10 cellular contexts compared by ENCODE assay signal in genomic region chr3:47444103-47444502, GRCh38. TPM values are rescaled to one million over a fixed set of nuclear protein-coding genes. Genes with fewer than 3 reads are reported as not detected.
DNase-seq lines count a peak whose midpoint lies in the region; ATAC-seq and TF ChIP-seq lines count a peak whose summit lies in the region.
"Had no signal": no experiment of that assay in that cellular context is flagged by ENCODE, and none has a peak within 500 bp of the region (broad histone marks: within the 10 kb centered on the region; RNA-seq: fewer than 3 reads in every experiment).

No MANE protein-coding gene starts in this region.

- no peak overlapping the region for H3K4me3 ChIP-seq in breast epithelium
- no peak overlapping the region for H3K4me3 ChIP-seq in right lobe of liver
- H3K4me3 ChIP-seq in subcutaneous abdominal adipose tissue (ENCODE audit: low read depth in 1 of 5, low read length in 5 of 5), result no peak overlapping the region
- H3K4me3 ChIP-seq in lower leg skin (ENCODE audit: low read depth, poor library complexity, severe bottlenecking), result no peak overlapping the region
- H3K4me3 ChIP-seq: K562 had no signal

- peak overlapping the region; percentile 49 for H3K27ac Mint-ChIP-seq in activated CD4-positive, alpha-beta memory T cell treated with anti-CD3 and anti-CD28 coated beads for 36 hours
- no peak overlapping the region for H3K27ac Mint-ChIP-seq in activated CD4-positive, alpha-beta memory T cell treated with anti-CD3 and anti-CD28 coated beads, Interleukin-2, amount 10 ng/mL, durations not matched to agents 7 days and 5 days

- POLR2A ChIA-PET in activated CD4-positive, alpha-beta memory T cell treated with anti-CD3 and anti-CD28 coated beads for 36 hours (lab: Charles Lee), result no interaction called here
- POLR2A ChIA-PET in activated CD4-positive, alpha-beta memory T cell treated with anti-CD3 and anti-CD28 coated beads, Interleukin-2, amount 10 ng/mL, durations not matched to agents 7 days and 5 days (lab: Charles Lee), result no interaction called here

- no peaks in the 10 kb centered on the region for H3K9me3 Mint-ChIP-seq in activated CD4-positive, alpha-beta memory T cell treated with anti-CD3 and anti-CD28 coated beads for 36 hours
- H3K9me3 Mint-ChIP-seq in activated CD4-positive, alpha-beta memory T cell treated with anti-CD3 and anti-CD28 coated beads, Interleukin-2, amount 10 ng/mL, durations not matched to agents 7 days and 5 days, result peaks cover 5% of the 10 kb centered on the region

- TF ChIP-seq CTCF in breast epithelium (IDR thresholded peaks at IDR 0.05), result no peak
- TF ChIP-seq CTCF in right lobe of liver (IDR thresholded peaks at IDR 0.05), result no peak
- TF ChIP-seq CTCF in lower leg skin (IDR thresholded peaks at IDR 0.05), result no peak

- no peak overlapping the region for H3K9ac ChIP-seq in subcutaneous abdominal adipose tissue (ENCODE audit: low read length in 5 of 5)

- H3K27me3 ChIP-seq in breast epithelium (no peaks in the 10 kb centered on the region), right lobe of liver (no peaks in the 10 kb centered on the region), subcutaneous abdominal adipose tissue (ENCODE audit: control insufficient read depth in 5 of 5, insufficient read depth in 4 of 5, low read length in 5 of 5) (no peaks in the 10 kb centered on the region)

- no peaks in the 10 kb centered on the region for H3K9me3 ChIP-seq in breast epithelium
- H3K9me3 ChIP-seq in right lobe of liver, result no peaks in the 10 kb centered on the region
- H3K9me3 ChIP-seq in subcutaneous abdominal adipose tissue (ENCODE audit: control insufficient read depth in 5 of 5, low read length in 5 of 5), result no peaks in the 10 kb centered on the region

- H3K27me3 Mint-ChIP-seq in activated CD4-positive, alpha-beta memory T cell treated with anti-CD3 and anti-CD28 coated beads for 36 hours, result no peaks in the 10 kb centered on the region
- no peaks in the 10 kb centered on the region for H3K27me3 Mint-ChIP-seq in activated CD4-positive, alpha-beta memory T cell treated with anti-CD3 and anti-CD28 coated beads, Interleukin-2, amount 10 ng/mL, durations not matched to agents 7 days and 5 days

- intact Hi-C loops in activated CD4-positive, alpha-beta memory T cell treated with anti-CD3 and anti-CD28 coated beads for 36 hours (cut with micrococcal nuclease), result no loop called here
- intact Hi-C loops in breast epithelium (cut with DNase I; ENCODE audit: low total_unique reads), result no loop called here
- intact Hi-C loops in right lobe of liver (cut with DNase I), result no loop called here
- intact Hi-C loops in lower leg skin (cut with DNase I; ENCODE audit: low total_unique reads), result no loop called here

- TF ChIP-seq POLR2A in breast epithelium (IDR thresholded peaks at IDR 0.05) (no peak), right lobe of liver (IDR thresholded peaks at IDR 0.05) (no peak), lower leg skin (IDR thresholded peaks at IDR 0.05) (no peak)

- no peak for ATAC-seq in right lobe of liver
- no peak for ATAC-seq in GM18498 (IDR thresholded peaks at IDR 0.05; ENCODE audit: unreplicated experiment)
- ATAC-seq: K562 had no signal

- 51% methylated on average over 5 of the region's 5 CpGs for WGBS in right lobe of liver (ENCODE audit: insufficient coverage, low coverage, low lambda C conversion rate, missing lambda C conversion rate)
- 53 to 55% methylated on average over 5 of the region's 5 CpGs for WGBS in lower leg skin, 2 donors

- peaks cover 13% of the 10 kb centered on the region for H3K4me1 Mint-ChIP-seq in activated CD4-positive, alpha-beta memory T cell treated with anti-CD3 and anti-CD28 coated beads for 36 hours (ENCODE audit: low read depth)
- H3K4me1 Mint-ChIP-seq in activated CD4-positive, alpha-beta memory T cell treated with anti-CD3 and anti-CD28 coated beads, Interleukin-2, amount 10 ng/mL, durations not matched to agents 7 days and 5 days, result peaks cover 11% of the 10 kb centered on the region

- H3K4me1 ChIP-seq in breast epithelium (peaks cover 0 to 18% of the 10 kb centered on the region in 2 donors), right lobe of liver (peaks cover 0 to 37% (median 17%) of the 10 kb centered on the region in 4 donors), subcutaneous abdominal adipose tissue (ENCODE audit: control insufficient read depth in 5 of 5, insufficient read depth in 5 of 5, low read length in 5 of 5) (peaks cover 0 to 17% (median 11%) of the 10 kb centered on the region in 5 donors)

- H3K36me3 ChIP-seq in breast epithelium (no peaks in the 10 kb centered on the region), right lobe of liver (peaks cover 0 to 14% (median 0%) of the 10 kb centered on the region in 4 donors), subcutaneous abdominal adipose tissue (ENCODE audit: control insufficient read depth in 5 of 5, insufficient read depth in 5 of 5, low read length in 5 of 5) (peaks cover 0 to 32% (median 20%) of the 10 kb centered on the region in 5 donors)

- CTCF ChIA-PET in activated CD4-positive, alpha-beta memory T cell treated with anti-CD3 and anti-CD28 coated beads for 36 hours (lab: Charles Lee), result no interaction called here
- CTCF ChIA-PET in activated CD4-positive, alpha-beta memory T cell treated with anti-CD3 and anti-CD28 coated beads, Interleukin-2, amount 10 ng/mL, durations not matched to agents 7 days and 5 days (lab: Charles Lee), result no interaction called here

- no peak for DNase-seq in activated CD4-positive, alpha-beta memory T cell treated with anti-CD3 and anti-CD28 coated beads for 36 hours
- DNase-seq in activated CD4-positive, alpha-beta memory T cell treated with anti-CD3 and anti-CD28 coated beads, Interleukin-2, amount 10 ng/mL, durations not matched to agents 7 days and 5 days, result no peak
- DNase-seq in breast epithelium (ENCODE audit: low spot score in 2 of 2) (peak in 1 of 2 donors; percentile 28), right lobe of liver (peak in 1 of 3 donors; percentile 18), lower leg skin (ENCODE audit: low spot score in 2 of 2) (no peak), KG1 (lab: John Stamatoyannopoulos, UW) (no peak)
- DNase-seq: stimulated activated CD4-positive, alpha-beta T cell treated with anti-CD3 and anti-CD28 coated beads, Interleukin-1b, Interleukin-23, amount 100 ng/mL, for 48 hours had no signal

- no peak overlapping the region for H3K4me3 Mint-ChIP-seq in activated CD4-positive, alpha-beta memory T cell treated with anti-CD3 and anti-CD28 coated beads for 36 hours
- no peak overlapping the region for H3K4me3 Mint-ChIP-seq in activated CD4-positive, alpha-beta memory T cell treated with anti-CD3 and anti-CD28 coated beads, Interleukin-2, amount 10 ng/mL, durations not matched to agents 7 days and 5 days

- peaks cover 18% of the 10 kb centered on the region for H3K36me3 Mint-ChIP-seq in activated CD4-positive, alpha-beta memory T cell treated with anti-CD3 and anti-CD28 coated beads for 36 hours
- peaks cover 20% of the 10 kb centered on the region for H3K36me3 Mint-ChIP-seq in activated CD4-positive, alpha-beta memory T cell treated with anti-CD3 and anti-CD28 coated beads, Interleukin-2, amount 10 ng/mL, durations not matched to agents 7 days and 5 days (ENCODE audit: low read depth)

- H3K27ac ChIP-seq in breast epithelium (peak overlapping the region; percentile 91 to 92), right lobe of liver (peak overlapping the region; percentile 57 to 95 (median 79)), subcutaneous abdominal adipose tissue (ENCODE audit: low read depth, low read length) (peak overlapping the region; percentile 45)

RNA-seq across cellular contexts. Expression of gene SCAP, which starts 31.6 kb away (rescaled TPM):
- total RNA-seq in activated CD4-positive, alpha-beta memory T cell treated with anti-CD3 and anti-CD28 coated beads for 36 hours, result 10 to 100 TPM; 44.5 to 44.6 TPM
- total RNA-seq in activated CD4-positive, alpha-beta memory T cell treated with anti-CD3 and anti-CD28 coated beads, Interleukin-2, amount 10 ng/mL, durations not matched to agents 7 days and 5 days, result 10 to 100 TPM; 53.6 to 56.5 TPM
- total RNA-seq in breast epithelium (10 to 100 TPM; 54.7 to 78.0 (median 72.7) TPM), right lobe of liver (10 to 100 TPM; 48.8 to 85.1 (median 78.9) TPM), lower leg skin (100 to 1,000 TPM; 100 to 188 (median 123) TPM)
